7 cellular contexts compared by ENCODE assay signal in genomic region chr4:12852338-12853307, GRCh38.
DNase-seq lines count a peak whose midpoint lies in the region; ATAC-seq and TF ChIP-seq lines count a peak whose summit lies in the region.

No MANE protein-coding gene starts in this region.

- POLR2A ChIA-PET in Panc1 (lab: Charles Lee): no interaction called here

- peak; percentile 53 for DNase-seq in KBM-7
- DNase-seq in Panc1 (ENCODE audit: low read depth, low spot score): peak; percentile 46
- peak; percentile 41 for DNase-seq in epithelial cell of prostate (ENCODE audit: low read depth, low spot score)
- peak; percentile 70 for DNase-seq in middle frontal gyrus (ENCODE audit: extremely low spot score, low spot score)
- DNase-seq in effector memory CD8-positive, alpha-beta T cell: no peak

- H3K27ac Mint-ChIP-seq in effector memory CD8-positive, alpha-beta T cell: no peak overlapping the region

- peak; percentile 59 for TF ChIP-seq CTCF in Panc1 (IDR thresholded peaks at IDR 0.05)

- CTCF ChIA-PET in Panc1 (lab: Charles Lee): interaction anchor here (0.6 to 1.0 kb wide), 3 partner anchors 77 to 696 kb away, joined by 3 to 4 read pairs (median 3); no protein-coding TSS in a partner anchor

- ATAC-seq in GM18499 (IDR thresholded peaks at IDR 0.05; ENCODE audit: insufficient read depth, unreplicated experiment): peak; percentile 73
- peak; percentile 80 for ATAC-seq in Panc1
- no peak for ATAC-seq in HG03175 (IDR thresholded peaks at IDR 0.05; ENCODE audit: unreplicated experiment)
- no peak for ATAC-seq in effector memory CD8-positive, alpha-beta T cell (replicated peaks)

- no peaks in the 10 kb centered on the region for H3K9me3 ChIP-seq in Panc1 (ENCODE audit: control insufficient read depth, insufficient read depth, low read depth, low read length)

- no peak overlapping the region for H3K4me3 ChIP-seq in Panc1 (ENCODE audit: low read depth in 2 of 2, low read length in 2 of 2)

- intact Hi-C loops in Panc1 (cut with micrococcal nuclease; ENCODE audit: unreplicated experiment): loop anchor here (2.0 to 5.0 kb wide), 2 partner anchors 125 to 696 kb away; no protein-coding TSS in a partner anchor

- no peak overlapping the region for H3K4me3 Mint-ChIP-seq in effector memory CD8-positive, alpha-beta T cell

- H3K36me3 Mint-ChIP-seq in effector memory CD8-positive, alpha-beta T cell (ENCODE audit: insufficient read depth): no peaks in the 10 kb centered on the region

- in situ Hi-C loops in KBM-7 (cut with MboI; ENCODE audit: low pct_unique_long_range_greater_than_20kb, low sequenced_read_pairs) (no loop called here), Panc1 (cut with HindIII; ENCODE audit: low pct_unique_long_range_greater_than_20kb, low sequenced_read_pairs) (no loop called here)

- no peaks in the 10 kb centered on the region for H3K36me3 ChIP-seq in Panc1 (ENCODE audit: control insufficient read depth, insufficient read depth, low read length)

- BruUV-seq in Panc1 (replicated peaks; lab: Mats Ljungman, UMichigan): no TSS peak

- H3K27me3 Mint-ChIP-seq in effector memory CD8-positive, alpha-beta T cell: no peaks in the 10 kb centered on the region

- H3K27ac ChIP-seq in Panc1 (ENCODE audit: low read length) (no peak overlapping the region), epithelial cell of prostate (peak overlapping the region; percentile 59)

- peaks cover 0 to 2% of the 10 kb centered on the region in 2 donors for H3K9me3 Mint-ChIP-seq in effector memory CD8-positive, alpha-beta T cell

- no peaks in the 10 kb centered on the region for H3K4me1 Mint-ChIP-seq in effector memory CD8-positive, alpha-beta T cell (ENCODE audit: low read depth in 2 of 2)

- no peaks in the 10 kb centered on the region for H3K4me1 ChIP-seq in Panc1 (ENCODE audit: control insufficient read depth, insufficient read depth, low read length)

- no peaks in the 10 kb centered on the region for H3K27me3 ChIP-seq in Panc1 (ENCODE audit: control insufficient read depth, insufficient read depth, low read length)

Comparison
In these comparisons a context has a peak if more than half of its experiments do, and no peak if none do; other contexts are left out.
1. ATAC-seq: peak in GM18499 (single experiment) and Panc1 (single experiment); none in HG03175 (single experiment) and effector memory CD8-positive, alpha-beta T cell (single experiment).
2. DNase-seq: peak in KBM-7 (single experiment), Panc1 (single experiment), epithelial cell of prostate (single experiment) and middle frontal gyrus (single experiment); none in effector memory CD8-positive, alpha-beta T cell (0 of 3).